Comparison of ENCODE assay signal across 8 cellular contexts in genomic region chr6:63572733-63573139, GRCh38. TPM values are rescaled to one million over a fixed set of nuclear protein-coding genes. Genes with fewer than 3 reads are reported as not detected.
DNase-seq lines count a peak whose midpoint lies in the region; ATAC-seq and TF ChIP-seq lines count a peak whose summit lies in the region.

No MANE protein-coding gene starts in this region.

- H3K4me1 ChIP-seq in BE2C (no peaks in the 10 kb centered on the region), NT2/D1 (ENCODE audit: insufficient read depth, insufficient read length) (no peaks in the 10 kb centered on the region), endodermal cell (ENCODE audit: control insufficient read depth, insufficient read depth, low read length) (no peaks in the 10 kb centered on the region)

- H3K27me3 ChIP-seq in BE2C, result no peaks in the 10 kb centered on the region
- H3K27me3 ChIP-seq in NT2/D1 (ENCODE audit: insufficient read depth, insufficient read length), result no peaks in the 10 kb centered on the region
- peaks cover 37% of the 10 kb centered on the region for H3K27me3 ChIP-seq in endodermal cell (ENCODE audit: control insufficient read depth, insufficient read depth, low read length, poor library complexity, severe bottlenecking)

- ATAC-seq in GM19463 (IDR thresholded peaks at IDR 0.05; ENCODE audit: unreplicated experiment), result peak; percentile 0
- ATAC-seq in naive B cell (ENCODE audit: low read depth in 2 of 2), result peak; percentile 1
- no peak for ATAC-seq in GM18870 (IDR thresholded peaks at IDR 0.05; ENCODE audit: unreplicated experiment)

- H3K36me3 Mint-ChIP-seq in endodermal cell (ENCODE audit: low read depth) (peaks cover 15% of the 10 kb centered on the region), naive B cell (peaks cover 0 to 9% of the 10 kb centered on the region in 2 donors)

- WGBS in endodermal cell (ENCODE audit: insufficient coverage in 1 of 2, insufficient read length in 1 of 2), 2 experiments, result 0% methylated on average over 14 to 51 of the region's 51 CpGs

- peak overlapping the region; percentile 93 for H3K27ac ChIP-seq in endodermal cell (ENCODE audit: low read depth, low read length)

- H3K4me1 Mint-ChIP-seq in endodermal cell, result peaks cover 21% of the 10 kb centered on the region
- H3K4me1 Mint-ChIP-seq in naive B cell, result peaks cover 20 to 25% (median 20%) of the 10 kb centered on the region in 3 donors

- H3K4me3 Mint-ChIP-seq in endodermal cell (peak overlapping the region; percentile 87), naive B cell (peak overlapping the region; percentile 87 to 98 (median 94))

- no peak for DNase-seq in BE2C
- no peak for DNase-seq in NT2/D1 (ENCODE audit: low read depth, low spot score)
- DNase-seq in endodermal cell, result no peak
- no peak for DNase-seq in naive B cell
- no peak for DNase-seq in HT-29 (ENCODE audit: low spot score)
- DNase-seq in inferior parietal cortex (ENCODE audit: extremely low spot score), result no peak

- H3K27ac Mint-ChIP-seq in endodermal cell (peak overlapping the region; percentile 96), naive B cell (peak overlapping the region; percentile 95 to 99 (median 98))

- H3K4me3 ChIP-seq in BE2C (ENCODE audit: low read depth, low read length) (peak overlapping the region; percentile 74), NT2/D1 (ENCODE audit: insufficient read length, low read depth) (peak overlapping the region; percentile 84), endodermal cell (ENCODE audit: low read length) (peak overlapping the region; percentile 91)

- TF ChIP-seq CTCF in BE2C (IDR thresholded peaks at IDR 0.05; ENCODE audit: low read depth, low read length) (no peak), endodermal cell (conservative IDR thresholded peaks at IDR 0.05) (no peak)

- H3K9me3 ChIP-seq in BE2C (no peaks in the 10 kb centered on the region), NT2/D1 (ENCODE audit: insufficient read depth, low read length) (0 out of 2 replicates have a peak, but pooled peaks cover 7% of the 10 kb centered on the region), endodermal cell (ENCODE audit: control insufficient read depth, low read length) (peaks cover 2% of the 10 kb centered on the region)

- H3K9me3 Mint-ChIP-seq in endodermal cell (no peaks in the 10 kb centered on the region), naive B cell (no peaks in the 10 kb centered on the region)

- H3K9ac ChIP-seq in NT2/D1 (ENCODE audit: insufficient read length, low read depth) (peak overlapping the region; percentile 92), endodermal cell (ENCODE audit: extremely low read depth, low read length, poor library complexity, severe bottlenecking) (peak overlapping the region; percentile 96)

- H3K27me3 Mint-ChIP-seq in endodermal cell (ENCODE audit: insufficient read depth) (peaks cover 41% of the 10 kb centered on the region), naive B cell (peaks cover 0 to 5% (median 4%) of the 10 kb centered on the region in 3 donors)

- H3K36me3 ChIP-seq in BE2C (peaks cover 20% of the 10 kb centered on the region), NT2/D1 (ENCODE audit: insufficient read depth, insufficient read length, low read length) (peaks cover 21% of the 10 kb centered on the region), endodermal cell (ENCODE audit: control insufficient read depth, insufficient read depth, low read length) (peaks cover 16% of the 10 kb centered on the region)

RNA-seq across cellular contexts. Expression of gene PTP4A1, which starts 0.5 kb away (rescaled TPM):
- 22.5 TPM for polyA plus RNA-seq in BE2C (2012; ENCODE audit: insufficient read depth, insufficient read length, low read depth)
- 10 to 100 TPM; 37.2 to 42.6 TPM for total RNA-seq in endodermal cell
- polyA plus RNA-seq in endodermal cell (2013, experiment 1 of 2), result 79.9 TPM
- 78.4 TPM for polyA plus RNA-seq in endodermal cell (2013, experiment 2 of 2)
- 100 to 1,000 TPM in 1 of 6 donors, 10 to 100 TPM in 5; 71.2 to 161 (median 82.4) TPM for polyA plus RNA-seq in naive B cell (ENCODE audit: low read depth in 6 of 6)
- total RNA-seq in HT-29 (2014; rRNA removed; shearing (Covaris generic)), result 23.9 and 24.7 TPM in 2 replicates
